8 cellular contexts compared by ENCODE assay signal in genomic region chr5:156388233-156388632, GRCh38.
"Had no signal": no experiment of that assay in that cellular context is flagged by ENCODE, and none has a peak within 500 bp of the region (broad histone marks: within the 10 kb centered on the region; RNA-seq: fewer than 3 reads in every experiment).

No MANE protein-coding gene starts in this region.

- H3K4me2 ChIP-seq: GM23338, KMS-11 had no signal

- ATAC-seq: GM23338, HCT116 had no signal

- H2AFZ ChIP-seq: GM23338 had no signal

- H3K9me3 Mint-ChIP-seq: GM23338, HFFc6 had no signal

- DNase-seq: H7, HFFc6, KBM-7 had no signal

- H3K4me1 Mint-ChIP-seq: GM23338, IgD-negative memory B cell had no signal

- H3K4me3 ChIP-seq: GM23338, HAP-1 had no signal

- H3K9me3 ChIP-seq: HAP-1 had no signal

- H3K4me1 ChIP-seq: HAP-1 had no signal

- H3K9ac ChIP-seq: KMS-11 had no signal

- H3K36me3 ChIP-seq: HAP-1 had no signal

- H3K4me3 Mint-ChIP-seq: GM23338, HFFc6, IgD-negative memory B cell had no signal

- H3K36me3 Mint-ChIP-seq: IgD-negative memory B cell had no signal

- H3K27ac ChIP-seq: KMS-11 had no signal

- H3K27me3 Mint-ChIP-seq: IgD-negative memory B cell had no signal

- H3K27ac Mint-ChIP-seq: GM23338, HFFc6, IgD-negative memory B cell had no signal
